1 cellular context compared by ENCODE assay signal in genomic region chr16:13928644-13929043, GRCh38.
TF ChIP-seq lines count a peak whose summit lies in the region.

No MANE protein-coding gene starts in this region.

TF ChIP-seq in HepG2, 621 proteins besides CTCF, POLR2A, EP300 and RAD21 (continued from another document):
- TF ChIP-seq ZFP82 (CRISPR knock-in tag; IDR thresholded peaks at IDR 0.05; ENCODE audit: borderline replicate concordance) (no peak), ZNF407 (CRISPR knock-in tag; IDR thresholded peaks at IDR 0.05; ENCODE audit: not compliant biosample characterization) (no peak), ZNF691 (CRISPR knock-in tag; IDR thresholded peaks at IDR 0.05; ENCODE audit: borderline replicate concordance, low read depth) (no peak), JARID2 (CRISPR knock-in tag; IDR thresholded peaks at IDR 0.05; ENCODE audit: insufficient replicate concordance) (no peak), ZNF607 (CRISPR knock-in tag; IDR thresholded peaks at IDR 0.05; ENCODE audit: borderline replicate concordance) (no peak), GMEB1 (CRISPR knock-in tag; IDR thresholded peaks at IDR 0.05; ENCODE audit: borderline replicate concordance) (no peak), ELF4 (CRISPR knock-in tag; IDR thresholded peaks at IDR 0.05; ENCODE audit: borderline replicate concordance) (no peak), DNMT1 (CRISPR knock-in tag; IDR thresholded peaks at IDR 0.05) (no peak), KLF15 (CRISPR knock-in tag; IDR thresholded peaks at IDR 0.05; ENCODE audit: borderline replicate concordance) (no peak), KDM2A (CRISPR knock-in tag; IDR thresholded peaks at IDR 0.05; ENCODE audit: borderline replicate concordance, low read depth) (no peak), ZNF766 (CRISPR knock-in tag; IDR thresholded peaks at IDR 0.05; ENCODE audit: borderline replicate concordance) (no peak), ZNF343 (CRISPR knock-in tag; IDR thresholded peaks at IDR 0.05) (no peak), SAP130 (CRISPR knock-in tag; IDR thresholded peaks at IDR 0.05; ENCODE audit: low read depth) (no peak), ZNF639 (CRISPR knock-in tag; conservative IDR thresholded peaks at IDR 0.05) (no peak), SRSF9 (IDR thresholded peaks at IDR 0.05; ENCODE audit: borderline replicate concordance, insufficient read depth, low read depth, low read length, poor library complexity, severe bottlenecking) (peak; percentile 9)
TF ChIP-seq in HepG2: peak in this region for 3.
